ENCODE assay signal across 2 cellular contexts in the genomic region with DNA sequence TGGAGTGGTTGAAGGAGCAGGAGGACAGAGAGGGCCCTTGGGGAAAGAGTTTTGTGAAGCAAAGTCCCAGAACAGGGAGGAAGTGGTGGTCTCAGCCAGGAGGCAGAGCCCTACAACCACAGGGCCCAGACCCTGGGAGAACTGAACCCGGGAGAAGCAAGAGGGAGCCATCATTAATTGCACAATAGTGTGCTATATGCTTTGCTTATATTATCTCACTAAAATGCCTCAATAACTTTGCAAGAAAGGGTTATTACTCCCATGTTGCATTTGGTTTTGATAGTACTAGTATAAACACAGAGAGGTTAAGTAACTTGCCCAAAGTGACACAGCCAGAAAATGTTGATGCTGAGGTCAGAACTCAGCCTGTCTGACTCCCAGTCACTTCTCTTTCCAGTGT.
TF ChIP-seq lines count a peak whose summit lies in the region.

No MANE protein-coding gene starts in this region.

TF ChIP-seq in IMR-90, 13 proteins besides CTCF, POLR2A, EP300 and RAD21:
- TF ChIP-seq BHLHE40 (IDR thresholded peaks at IDR 0.05; ENCODE audit: low read depth, low read length) (no peak), CEBPB (IDR thresholded peaks at IDR 0.05; ENCODE audit: low read depth, low read length) (peak; percentile 40; the same call in 1 of the 2 replicates), CHD1 (IDR thresholded peaks at IDR 0.05; ENCODE audit: low read depth, low read length) (no peak), MAZ (IDR thresholded peaks at IDR 0.05; ENCODE audit: borderline replicate concordance, low read depth, low read length) (no peak), USF2 (IDR thresholded peaks at IDR 0.05; ENCODE audit: low read depth, low read length) (no peak), SMC3 (IDR thresholded peaks at IDR 0.05; ENCODE audit: low read depth, low read length) (no peak)

TF ChIP-seq in K562, 482 proteins besides CTCF, POLR2A, EP300 and RAD21:
- TF ChIP-seq CEBPB (tag; IDR thresholded peaks at IDR 0.05): 0 out of 2 replicates have a peak, but pooled peaks have one; percentile 29
- TF ChIP-seq POLR3A (IDR thresholded peaks at IDR 0.05; ENCODE audit: borderline replicate concordance, extremely low read depth, insufficient read depth, insufficient read length): peak; percentile 22
- TF ChIP-seq FOXJ2 (tag; IDR thresholded peaks at IDR 0.05): no peak
TF ChIP-seq in K562: peak in this region for 2.
